In the genomic region with DNA sequence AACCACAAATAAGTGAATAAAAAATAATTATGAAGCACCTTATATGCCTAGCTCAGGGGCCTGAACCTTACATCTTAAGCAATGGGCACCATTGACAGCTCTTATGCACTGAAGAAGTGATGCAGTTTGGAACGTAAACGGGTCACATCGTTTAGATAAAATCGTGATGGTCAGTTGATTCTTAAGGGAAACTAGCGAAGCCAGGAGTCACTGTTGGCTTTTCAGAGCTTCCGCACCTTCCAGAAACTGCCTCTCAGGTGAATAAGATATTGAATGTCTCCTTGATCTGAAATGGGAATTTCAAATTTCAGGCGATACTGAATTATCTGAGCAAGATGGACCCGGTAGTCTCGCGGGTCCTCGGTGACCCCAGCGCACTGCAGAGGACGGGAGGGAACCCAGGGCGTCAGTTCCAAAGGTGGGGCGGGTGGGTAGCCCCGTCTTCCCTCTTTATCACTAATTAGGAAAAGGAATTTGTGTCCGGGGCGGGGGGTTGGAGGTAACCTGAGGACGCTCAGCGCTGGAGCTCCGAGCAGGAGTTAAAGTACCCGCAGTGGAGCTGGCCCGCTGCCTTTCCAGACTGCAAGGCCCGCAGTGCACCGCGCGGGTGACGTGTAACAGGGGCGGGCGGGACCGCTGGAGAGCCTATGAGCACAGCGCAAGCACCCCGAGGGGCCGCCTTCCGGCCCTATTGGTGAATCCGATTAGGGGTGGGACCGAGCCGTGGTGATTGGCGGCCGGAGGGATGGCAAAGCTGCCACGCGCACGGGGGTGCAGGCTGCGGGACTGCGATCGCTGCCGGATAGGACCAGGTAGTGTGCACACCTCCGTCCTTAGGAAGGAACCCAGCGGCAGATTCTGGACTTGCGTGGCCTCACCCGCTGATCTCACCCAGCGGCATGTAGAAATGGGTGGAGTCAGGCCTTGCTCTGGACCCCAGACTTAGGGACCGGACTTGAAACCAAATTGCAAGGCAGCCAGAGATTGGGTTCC, we compare ENCODE assay signal across 8 cellular contexts. TPM values are rescaled to one million over a fixed set of nuclear protein-coding genes. Genes with fewer than 3 reads are reported as not detected.
DNase-seq lines count a peak whose midpoint lies in the region; ATAC-seq and TF ChIP-seq lines count a peak whose summit lies in the region.

No MANE protein-coding gene starts in this region.

- TF ChIP-seq CTCF in ascending aorta (IDR thresholded peaks at IDR 0.05) (no peak), uterus (IDR thresholded peaks at IDR 0.05) (no peak)

- H3K4me3 Mint-ChIP-seq in T-helper 2 cell treated with Interferon-gamma antibody and Interleukin-4, amounts not matched to agents 5 μg/mL and 100 μg/mL, for 36 hours, result peak overlapping the region; percentile 86

- 7% methylated on average over 53 of the region's 53 CpGs for WGBS in right cardiac atrium

- no peaks in the 10 kb centered on the region for H3K9me3 Mint-ChIP-seq in T-helper 2 cell treated with Interferon-gamma antibody and Interleukin-4, amounts not matched to agents 5 μg/mL and 100 μg/mL, for 36 hours

- intact Hi-C loops in ascending aorta (cut with DNase I) (no loop called here), right cardiac atrium (cut with DNase I) (no loop called here), uterus (cut with DNase I; ENCODE audit: low total_unique reads) (no loop called here)

- H3K27me3 ChIP-seq in ascending aorta, result no peaks in the 10 kb centered on the region
- H3K27me3 ChIP-seq in right cardiac atrium (ENCODE audit: control insufficient read depth, insufficient read depth), result no peaks in the 10 kb centered on the region
- H3K27me3 ChIP-seq in uterus, result no peaks in the 10 kb centered on the region

- peaks cover 5% of the 10 kb centered on the region for H3K4me1 Mint-ChIP-seq in T-helper 2 cell treated with Interferon-gamma antibody and Interleukin-4, amounts not matched to agents 5 μg/mL and 100 μg/mL, for 36 hours (ENCODE audit: low read depth)

- peak; percentile 60 to 79 for TF ChIP-seq POLR2A in uterus (IDR thresholded peaks at IDR 0.05)

- peak; percentile 99 for ATAC-seq in GM18502 (IDR thresholded peaks at IDR 0.05; ENCODE audit: poor library complexity, unreplicated experiment)
- peak; percentile 99 for ATAC-seq in HG02943 (IDR thresholded peaks at IDR 0.05; ENCODE audit: low read depth, unreplicated experiment)
- peak; percentile 100 for ATAC-seq in right cardiac atrium

- peaks cover 7% of the 10 kb centered on the region for H3K27me3 Mint-ChIP-seq in T-helper 2 cell treated with Interferon-gamma antibody and Interleukin-4, amounts not matched to agents 5 μg/mL and 100 μg/mL, for 36 hours (ENCODE audit: low read depth)

- no peaks in the 10 kb centered on the region for H3K36me3 Mint-ChIP-seq in T-helper 2 cell treated with Interferon-gamma antibody and Interleukin-4, amounts not matched to agents 5 μg/mL and 100 μg/mL, for 36 hours (ENCODE audit: low read depth)

- H3K36me3 ChIP-seq in ascending aorta (peaks cover 0 to 2% of the 10 kb centered on the region in 2 donors), uterus (no peaks in the 10 kb centered on the region)

- no peaks in the 10 kb centered on the region for H3K9me3 ChIP-seq in ascending aorta
- H3K9me3 ChIP-seq in right cardiac atrium (ENCODE audit: control insufficient read depth, low read length), result no peaks in the 10 kb centered on the region
- no peaks in the 10 kb centered on the region for H3K9me3 ChIP-seq in uterus

- peak overlapping the region; percentile 48 for H3K27ac Mint-ChIP-seq in T-helper 2 cell treated with Interferon-gamma antibody and Interleukin-4, amounts not matched to agents 5 μg/mL and 100 μg/mL, for 36 hours

- peak overlapping the region; percentile 58 to 63 for H3K4me3 ChIP-seq in ascending aorta
- H3K4me3 ChIP-seq in right cardiac atrium (ENCODE audit: low read length), result peak overlapping the region; percentile 45
- peak overlapping the region; percentile 51 to 64 for H3K4me3 ChIP-seq in uterus

- peaks cover 0 to 8% of the 10 kb centered on the region in 2 donors for H3K4me1 ChIP-seq in ascending aorta
- no peaks in the 10 kb centered on the region for H3K4me1 ChIP-seq in right cardiac atrium (ENCODE audit: control insufficient read depth, insufficient read depth, low read length)
- H3K4me1 ChIP-seq in uterus, result no peaks in the 10 kb centered on the region

- H3K27ac ChIP-seq in ascending aorta (peak overlapping the region; percentile 64 to 69), right cardiac atrium (ENCODE audit: low read length) (peak overlapping the region; percentile 45), uterus (peak overlapping the region; percentile 77 to 84)

- DNase-seq in NCI-H1930 (lab: John Stamatoyannopoulos, UW), result peak; percentile 86 to 94
- DNase-seq in T-helper 2 cell treated with Interferon-gamma antibody and Interleukin-4, amounts not matched to agents 5 μg/mL and 100 μg/mL, for 36 hours (ENCODE audit: low spot score), result peak; percentile 94
- peak; percentile 90 to 99 for DNase-seq in ascending aorta (ENCODE audit: low spot score in 2 of 2)
- DNase-seq in right cardiac atrium, result peak; percentile 99 to 100 (median 99)
- peak; percentile 76 for DNase-seq in pulmonary artery endothelial cell (ENCODE audit: low read depth, low spot score)
- peak; percentile 96 to 97 for DNase-seq in uterus

RNA-seq across cellular contexts. Expression of a gene that starts 19.7 kb away (rescaled TPM):
- total RNA-seq in ascending aorta (162 TPM), right cardiac atrium (10 to 100 TPM; 14.1 to 24.2 (median 17.3) TPM), pulmonary artery endothelial cell (3.1 and 4.4 TPM in 2 replicates), uterus (10 to 100 TPM in 3 of 4 donors, 1 to 10 TPM in 1; 9.7 to 79.7 (median 72.0) TPM)
- polyA plus RNA-seq in right cardiac atrium, result 9.1 TPM

Comparison
In these comparisons a context has a peak if more than half of its experiments do, and no peak if none do; other contexts are left out.
1. Peak in every context shown above with its lines: DNase-seq, ATAC-seq, H3K4me3 ChIP-seq and H3K27ac ChIP-seq.